Comparison of ENCODE assay signal across 16 cellular contexts in the genomic region with DNA sequence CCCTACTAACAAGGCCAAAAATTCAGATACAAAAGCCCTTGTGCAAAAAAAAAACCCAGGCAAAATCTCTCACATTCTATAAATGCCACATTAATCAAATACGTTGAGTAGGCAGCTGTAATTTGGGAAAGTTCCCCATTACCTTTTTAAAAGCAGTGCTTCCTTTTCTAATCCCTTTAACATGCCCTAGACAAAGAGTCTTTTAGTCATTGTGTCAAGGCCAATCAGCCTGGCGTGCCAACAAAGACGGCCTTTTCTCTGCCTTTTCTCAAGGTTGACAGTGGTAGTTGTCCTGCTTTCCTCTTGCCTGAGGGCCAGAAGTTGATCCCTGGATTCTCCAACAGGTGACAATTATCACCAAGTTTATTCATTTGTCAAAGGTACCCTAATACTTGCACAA.
"Had no signal": no experiment of that assay in that cellular context is flagged by ENCODE, and none has a peak within 500 bp of the region (broad histone marks: within the 10 kb centered on the region; RNA-seq: fewer than 3 reads in every experiment).

No MANE protein-coding gene starts in this region.

- H3K4me3 Mint-ChIP-seq: activated CD4-positive, alpha-beta memory T cell treated with anti-CD3 and anti-CD28 coated beads, Interleukin-2, amount 10 ng/mL, durations not matched to agents 7 days and 5 days; activated CD4-positive, alpha-beta T cell treated with anti-CD3 and anti-CD28 coated beads for 36 hours; activated naive CD8-positive, alpha-beta T cell; neural crest cell; T-helper 17 cell had no signal

- H3K27me3 Mint-ChIP-seq: activated CD4-positive, alpha-beta T cell treated with anti-CD3 and anti-CD28 coated beads for 36 hours had no signal

- H3K27me3 ChIP-seq: gastroesophageal sphincter, transverse colon had no signal

- H3K4me1 ChIP-seq: gastroesophageal sphincter, transverse colon had no signal

- H3K36me3 Mint-ChIP-seq: activated naive CD8-positive, alpha-beta T cell had no signal

- H3K4me1 Mint-ChIP-seq: activated CD4-positive, alpha-beta memory T cell treated with anti-CD3 and anti-CD28 coated beads, Interleukin-2, amount 10 ng/mL, durations not matched to agents 7 days and 5 days; activated CD4-positive, alpha-beta T cell treated with anti-CD3 and anti-CD28 coated beads for 36 hours had no signal

- H3K9me3 ChIP-seq: gastroesophageal sphincter, transverse colon had no signal

- H3K27ac Mint-ChIP-seq: activated CD4-positive, alpha-beta memory T cell treated with anti-CD3 and anti-CD28 coated beads, Interleukin-2, amount 10 ng/mL, durations not matched to agents 7 days and 5 days; activated CD4-positive, alpha-beta T cell treated with anti-CD3 and anti-CD28 coated beads for 36 hours; activated naive CD8-positive, alpha-beta T cell; T-helper 17 cell had no signal

- H3K4me3 ChIP-seq: gastroesophageal sphincter, lung, transverse colon had no signal

- H3K36me3 ChIP-seq: gastroesophageal sphincter, transverse colon had no signal

- H3K9me3 Mint-ChIP-seq: activated CD4-positive, alpha-beta memory T cell treated with anti-CD3 and anti-CD28 coated beads, Interleukin-2, amount 10 ng/mL, durations not matched to agents 7 days and 5 days; neural crest cell had no signal

- DNase-seq: activated CD4-positive, alpha-beta memory T cell treated with anti-CD3 and anti-CD28 coated beads, Interleukin-2, amount 10 ng/mL, durations not matched to agents 7 days and 5 days; activated CD4-positive, alpha-beta T cell treated with anti-CD3 and anti-CD28 coated beads for 36 hours; activated gamma-delta T cell treated with Interleukin-2 at 50 U/mL for 16 hours; activated T-cell treated with anti-CD3 and anti-CD28 coated beads, Interleukin-2, amount 50 U/mL, for 48 hours; amygdala; midbrain; stimulated activated CD4-positive, alpha-beta T cell treated with anti-CD3 and anti-CD28 coated beads, Interleukin-15, amount 100 ng/mL, for 24 hours; stimulated activated CD4-positive, alpha-beta T cell treated with anti-CD3 and anti-CD28 coated beads, Interleukin-4, amount 100 ng/mL, for 24 hours; stimulated activated naive CD4-positive, alpha-beta T cell; substantia nigra; T-helper 17 cell; transverse colon had no signal
